19 cellular contexts compared by ENCODE assay signal in the genomic region with DNA sequence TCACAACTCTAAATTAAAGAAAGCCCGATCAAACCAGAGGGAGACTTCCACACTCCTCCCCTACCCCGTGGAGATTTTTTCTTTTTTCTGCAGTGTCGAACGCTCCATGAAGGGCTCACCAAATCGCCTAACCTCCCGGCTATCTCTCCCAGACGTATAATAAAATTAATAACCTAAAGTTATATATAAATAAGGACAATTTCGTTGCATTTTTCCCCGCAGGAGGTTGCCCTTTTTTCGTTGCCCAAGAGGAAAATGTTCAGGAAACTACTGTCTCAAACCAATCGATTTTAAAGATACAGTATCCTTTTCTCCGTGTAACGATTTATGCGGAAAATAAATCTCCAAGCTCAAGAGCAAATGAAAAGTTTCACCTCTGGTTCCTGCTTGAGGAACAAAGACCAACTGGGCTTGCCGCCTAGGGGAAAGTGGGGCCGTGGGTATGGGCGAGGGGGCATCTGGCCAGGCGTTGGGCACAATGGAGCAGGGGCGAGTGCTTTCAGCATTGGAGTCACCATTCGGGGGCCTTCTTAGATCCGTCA. TPM values are rescaled to one million over a fixed set of nuclear protein-coding genes. Genes with fewer than 3 reads are reported as not detected.
DNase-seq lines count a peak whose midpoint lies in the region; ATAC-seq and TF ChIP-seq lines count a peak whose summit lies in the region.
"Had no signal": no experiment of that assay in that cellular context is flagged by ENCODE, and none has a peak within 500 bp of the region (broad histone marks: within the 10 kb centered on the region; RNA-seq: fewer than 3 reads in every experiment).

No MANE protein-coding gene starts in this region.

- H3K4me1 Mint-ChIP-seq in activated CD4-positive, alpha-beta T cell treated with anti-CD3 and anti-CD28 coated beads, Interleukin-2, amount 10 ng/mL, durations not matched to agents 24 days and 14 days = peaks cover 12% of the 10 kb centered on the region
- H3K4me1 Mint-ChIP-seq in activated B cell treated with CpG ODN at 0.5 μM for 24 hours = peaks cover 7% of the 10 kb centered on the region

- 10% methylated on average over 21 of the region's 21 CpGs for WGBS in sigmoid colon, 2 donors

- H3K4me1 ChIP-seq in sigmoid colon (peaks cover 0 to 51% (median 31%) of the 10 kb centered on the region in 4 donors), lower lobe of right lung (peaks cover 13% of the 10 kb centered on the region)
- H3K4me1 ChIP-seq: pancreas had no signal

- H3K27me3 ChIP-seq in sigmoid colon = peaks cover 52 to 98% (median 61%) of the 10 kb centered on the region in 3 donors
- H3K27me3 ChIP-seq in lower lobe of right lung (ENCODE audit: low read depth) = peaks cover 97% of the 10 kb centered on the region

- H3K27me3 Mint-ChIP-seq in activated CD4-positive, alpha-beta T cell treated with anti-CD3 and anti-CD28 coated beads, Interleukin-2, amount 10 ng/mL, durations not matched to agents 24 days and 14 days = peaks cover 69% of the 10 kb centered on the region
- peaks cover 62% of the 10 kb centered on the region for H3K27me3 Mint-ChIP-seq in activated B cell treated with CpG ODN at 0.5 μM for 24 hours

- peaks cover 0 to 8% (median 0%) of the 10 kb centered on the region in 4 donors for H3K9me3 ChIP-seq in sigmoid colon
- no peaks in the 10 kb centered on the region for H3K9me3 ChIP-seq in lower lobe of right lung
- H3K9me3 ChIP-seq: pancreas, SK-N-SH had no signal

- TF ChIP-seq CTCF in activated B cell treated with CpG ODN at 0.5 μM for 24 hours (IDR thresholded peaks at IDR 0.05) = no peak
- TF ChIP-seq CTCF in sigmoid colon (IDR thresholded peaks at IDR 0.05) = no peak
- TF ChIP-seq CTCF in lower lobe of right lung (IDR thresholded peaks at IDR 0.05) = no peak

- H3K4me3 ChIP-seq in sigmoid colon (peak overlapping the region; percentile 32 to 54 (median 50)), lower lobe of right lung (no peak overlapping the region)
- H3K4me3 ChIP-seq: esophagus muscularis mucosa, pancreas had no signal

- no peak overlapping the region for H3K4me3 Mint-ChIP-seq in activated CD4-positive, alpha-beta T cell treated with anti-CD3 and anti-CD28 coated beads, Interleukin-2, amount 10 ng/mL, durations not matched to agents 24 days and 14 days
- H3K4me3 Mint-ChIP-seq in activated B cell treated with CpG ODN at 0.5 μM for 24 hours = no peak overlapping the region

- DNase-seq in activated CD4-positive, alpha-beta T cell treated with anti-CD3 and anti-CD28 coated beads, Interleukin-2, amount 10 ng/mL, durations not matched to agents 24 days and 14 days = peak; percentile 57
- DNase-seq in activated CD4-positive, alpha-beta T cell treated with anti-CD3 and anti-CD28 coated beads, Interleukin-2, amount 50 U/mL, for 1 hour = no peak
- DNase-seq in activated B cell treated with CpG ODN at 0.5 μM for 24 hours = no peak
- peak; percentile 29 to 52 for DNase-seq in erythroblast (lab: John Stamatoyannopoulos, UW)
- DNase-seq in sigmoid colon = no peak
- DNase-seq in COLO829 (ENCODE audit: low spot score) = no peak
- DNase-seq in anterior cingulate cortex (lab: John Stamatoyannopoulos, UW) = no peak
- DNase-seq in lower lobe of right lung = no peak
- DNase-seq: activated T-cell treated with anti-CD3 and anti-CD28 coated beads, Interleukin-2, amount 50 U/mL, for 1 hour; aorta; dermis blood vessel endothelial cell; NCI-H146; OCI-M1 had no signal

- H3K9me3 Mint-ChIP-seq in activated CD4-positive, alpha-beta T cell treated with anti-CD3 and anti-CD28 coated beads, Interleukin-2, amount 10 ng/mL, durations not matched to agents 24 days and 14 days = peaks cover 22% of the 10 kb centered on the region
- peaks cover 2% of the 10 kb centered on the region for H3K9me3 Mint-ChIP-seq in activated B cell treated with CpG ODN at 0.5 μM for 24 hours
- H3K9me3 Mint-ChIP-seq: mesothelial cell of epicardium had no signal

- ATAC-seq in activated B cell treated with CpG ODN at 0.5 μM for 24 hours (ENCODE audit: low read depth) (no peak), lower lobe of right lung (no peak)
- ATAC-seq: pancreas had no signal

- POLR2A ChIA-PET in activated B cell treated with CpG ODN at 0.5 μM for 24 hours (lab: Charles Lee) = no interaction called here

- peaks cover 9% of the 10 kb centered on the region for H3K36me3 Mint-ChIP-seq in activated CD4-positive, alpha-beta T cell treated with anti-CD3 and anti-CD28 coated beads, Interleukin-2, amount 10 ng/mL, durations not matched to agents 24 days and 14 days (ENCODE audit: low read depth)
- H3K36me3 Mint-ChIP-seq in activated B cell treated with CpG ODN at 0.5 μM for 24 hours (ENCODE audit: low read depth) = peaks cover 5% of the 10 kb centered on the region
- H3K36me3 Mint-ChIP-seq: mesothelial cell of epicardium had no signal

- H3K27ac ChIP-seq in sigmoid colon = peak overlapping the region in 3 of 4 donors; percentile 92 to 96 (median 94)
- no peak overlapping the region for H3K27ac ChIP-seq in lower lobe of right lung
- H3K27ac ChIP-seq: esophagus muscularis mucosa, pancreas had no signal

- no peaks in the 10 kb centered on the region for H3K36me3 ChIP-seq in sigmoid colon
- no peaks in the 10 kb centered on the region for H3K36me3 ChIP-seq in lower lobe of right lung
- H3K36me3 ChIP-seq: esophagus muscularis mucosa, pancreas had no signal

- CTCF ChIA-PET in activated B cell treated with CpG ODN at 0.5 μM for 24 hours (lab: Charles Lee) = interaction anchor here (1.1 kb wide), 1 partner anchor 46 kb away, joined by 3 read pairs; no protein-coding TSS in a partner anchor

- TF ChIP-seq POLR2A in erythroblast (IDR thresholded peaks at IDR 0.05; ENCODE audit: low read length) = no peak
- TF ChIP-seq POLR2A in sigmoid colon (IDR thresholded peaks at IDR 0.05) = no peak

- H3K27ac Mint-ChIP-seq in activated CD4-positive, alpha-beta T cell treated with anti-CD3 and anti-CD28 coated beads, Interleukin-2, amount 10 ng/mL, durations not matched to agents 24 days and 14 days = peak overlapping the region; percentile 77
- peak overlapping the region; percentile 46 for H3K27ac Mint-ChIP-seq in activated B cell treated with CpG ODN at 0.5 μM for 24 hours
- H3K27ac Mint-ChIP-seq: mesothelial cell of epicardium had no signal

- intact Hi-C loops in activated CD4-positive, alpha-beta T cell treated with anti-CD3 and anti-CD28 coated beads, Interleukin-2, amount 10 ng/mL, durations not matched to agents 24 days and 14 days (cut with micrococcal nuclease) = loop anchor here (5.0 kb wide), 1 partner anchor 1749 kb away; a partner anchor contains a TSS
- intact Hi-C loops in activated B cell treated with CpG ODN at 0.5 μM for 24 hours (cut with micrococcal nuclease) = no loop called here
- intact Hi-C loops in sigmoid colon (cut with DNase I) = loop anchor here (2.0 kb wide), 1 partner anchor 15 kb away; no protein-coding TSS in a partner anchor
- intact Hi-C loops in lower lobe of right lung (cut with DNase I) = no loop called here

- no peak for TF ChIP-seq EP300 in sigmoid colon (IDR thresholded peaks at IDR 0.05)

RNA-seq across cellular contexts. Expression of a gene that starts 2.2 kb away (rescaled TPM):
- not detected in 2 replicates for total RNA-seq in activated CD4-positive, alpha-beta T cell treated with anti-CD3 and anti-CD28 coated beads, Interleukin-2, amount 10 ng/mL, durations not matched to agents 24 days and 14 days
- not detected in 2 replicates for total RNA-seq in activated B cell treated with CpG ODN at 0.5 μM for 24 hours
- total RNA-seq in sigmoid colon = 1 to 10 TPM; 1.2 to 4.6 (median 2.1) TPM
- under 1 TPM in 1 of 3 donors, not detected in 2; 0.07 TPM for polyA plus RNA-seq in sigmoid colon
- total RNA-seq in lower lobe of right lung = not detected
- total RNA-seq: aorta, dermis blood vessel endothelial cell, kidney epithelial cell, mesothelial cell of epicardium, NCI-H460, pancreas had no signal
- polyA plus RNA-seq: aorta, SK-N-SH had no signal

RNA-seq across cellular contexts. Expression of a gene that starts 11.0 kb away (rescaled TPM):
- total RNA-seq in activated CD4-positive, alpha-beta T cell treated with anti-CD3 and anti-CD28 coated beads, Interleukin-2, amount 10 ng/mL, durations not matched to agents 24 days and 14 days = not detected in 2 replicates
- total RNA-seq in activated B cell treated with CpG ODN at 0.5 μM for 24 hours = not detected in 2 replicates
- 10 to 100 TPM; 18.7 to 48.9 (median 34.1) TPM for total RNA-seq in sigmoid colon
- polyA plus RNA-seq in sigmoid colon = 1 to 10 TPM in 2 of 3 donors, not detected in 1; 2.3 to 2.4 TPM
- total RNA-seq in lower lobe of right lung = not detected
- total RNA-seq: aorta, esophagus muscularis mucosa, kidney epithelial cell, pancreas had no signal
- polyA plus RNA-seq: aorta, pancreas, SK-N-SH had no signal

RNA-seq across cellular contexts. Expression of a gene that starts 18.1 kb away (rescaled TPM):
- not detected in 2 replicates for total RNA-seq in activated CD4-positive, alpha-beta T cell treated with anti-CD3 and anti-CD28 coated beads, Interleukin-2, amount 10 ng/mL, durations not matched to agents 24 days and 14 days
- total RNA-seq in activated B cell treated with CpG ODN at 0.5 μM for 24 hours = not detected in 2 replicates
- total RNA-seq in sigmoid colon = 1 to 10 TPM in 3 of 4 donors, not detected in 1; 1.3 to 1.8 (median 1.7) TPM
- under 1 TPM in 1 of 3 donors, not detected in 2; 0.15 TPM for polyA plus RNA-seq in sigmoid colon
- total RNA-seq in lower lobe of right lung = not detected
- total RNA-seq: aorta, dermis blood vessel endothelial cell, esophagus muscularis mucosa, kidney epithelial cell, pancreas had no signal
- polyA plus RNA-seq: aorta, pancreas, SK-N-SH had no signal

RNA-seq across cellular contexts. Expression of a gene that starts 25.6 kb away (rescaled TPM):
- not detected in 2 replicates for total RNA-seq in activated CD4-positive, alpha-beta T cell treated with anti-CD3 and anti-CD28 coated beads, Interleukin-2, amount 10 ng/mL, durations not matched to agents 24 days and 14 days
- not detected in 2 replicates for total RNA-seq in activated B cell treated with CpG ODN at 0.5 μM for 24 hours
- 10 to 100 TPM; 18.3 to 39.3 (median 24.9) TPM for total RNA-seq in sigmoid colon
- 1 to 10 TPM in 2 of 3 donors, under 1 TPM in 1; 0.69 to 3.6 (median 2.1) TPM for polyA plus RNA-seq in sigmoid colon
- not detected for total RNA-seq in lower lobe of right lung
- total RNA-seq: esophagus muscularis mucosa, NCI-H460, pancreas had no signal
- polyA plus RNA-seq: aorta, pancreas, SK-N-SH had no signal

RNA-seq across cellular contexts. Expression of a gene that starts 35.1 kb away (rescaled TPM):
- total RNA-seq in activated CD4-positive, alpha-beta T cell treated with anti-CD3 and anti-CD28 coated beads, Interleukin-2, amount 10 ng/mL, durations not matched to agents 24 days and 14 days = not detected in 2 replicates
- total RNA-seq in activated B cell treated with CpG ODN at 0.5 μM for 24 hours = not detected in 2 replicates
- total RNA-seq in sigmoid colon = 10 to 100 TPM; 10.7 to 46.0 (median 17.9) TPM
- 1 to 10 TPM in 2 of 3 donors, under 1 TPM in 1; 0.23 to 2.4 (median 1.5) TPM for polyA plus RNA-seq in sigmoid colon
- not detected for total RNA-seq in lower lobe of right lung
- total RNA-seq: pancreas had no signal
- polyA plus RNA-seq: aorta, pancreas had no signal

Comparison
In these comparisons a context has a peak if more than half of its experiments do, and no peak if none do; other contexts are left out.
1. DNase-seq: peak in activated CD4-positive, alpha-beta T cell treated with anti-CD3 and anti-CD28 coated beads, Interleukin-2, amount 10 ng/mL, durations not matched to agents 24 days and 14 days (single experiment) and erythroblast (2 of 2); none in activated CD4-positive, alpha-beta T cell treated with anti-CD3 and anti-CD28 coated beads, Interleukin-2, amount 50 U/mL, for 1 hour (single experiment), activated B cell treated with CpG ODN at 0.5 μM for 24 hours (single experiment), sigmoid colon (single experiment), COLO829 (single experiment), anterior cingulate cortex (0 of 58) and lower lobe of right lung (single experiment).
2. RNA of a gene that starts 11.0 kb away (total RNA-seq): 18.7 to 48.9 TPM in sigmoid colon; not detected in activated CD4-positive, alpha-beta T cell treated with anti-CD3 and anti-CD28 coated beads, Interleukin-2, amount 10 ng/mL, durations not matched to agents 24 days and 14 days, not detected in activated B cell treated with CpG ODN at 0.5 μM for 24 hours and not detected in lower lobe of right lung (single experiment); every median in the first group is over 10 times any median in the second.
3. intact Hi-C loops: an anchor here in activated CD4-positive, alpha-beta T cell treated with anti-CD3 and anti-CD28 coated beads, Interleukin-2, amount 10 ng/mL, durations not matched to agents 24 days and 14 days (5.0 kb wide) and sigmoid colon (2.0 kb wide); none called in activated B cell treated with CpG ODN at 0.5 μM for 24 hours and lower lobe of right lung.